Comparison of ENCODE assay signal across 1 cellular context in genomic region chr10:109971640-109972039, GRCh38.
A peak's percentile ranks its signal among the peaks of the same experiment; 100 is the strongest.
TF ChIP-seq lines count a peak whose summit lies in the region.

No MANE protein-coding gene starts in this region.

TF ChIP-seq in HepG2, 621 proteins besides CTCF, POLR2A, EP300 and RAD21 (continued from another document and continues in another):
- no peak for TF ChIP-seq ZNF280D (CRISPR knock-in tag; IDR thresholded peaks at IDR 0.05)
- TF ChIP-seq FOXO1 (CRISPR knock-in tag; IDR thresholded peaks at IDR 0.05), result 0 out of 2 replicates have a peak, but pooled peaks have one; percentile 33
- no peak for TF ChIP-seq ZBTB1 (CRISPR knock-in tag; IDR thresholded peaks at IDR 0.05; ENCODE audit: borderline replicate concordance)
- TF ChIP-seq USF2 (IDR thresholded peaks at IDR 0.05; ENCODE audit: low read depth, low read length), result no peak
- TF ChIP-seq USF2 (CRISPR knock-in tag; IDR thresholded peaks at IDR 0.05; ENCODE audit: borderline replicate concordance), result no peak
- no peak for TF ChIP-seq NR2F1 (CRISPR knock-in tag; IDR thresholded peaks at IDR 0.05)
- no peak for TF ChIP-seq FOXP1 (IDR thresholded peaks at IDR 0.05)
- TF ChIP-seq FOXP1 (CRISPR knock-in tag; IDR thresholded peaks at IDR 0.05), result peak; percentile 52; the same call in 1 of the 2 replicates
- TF ChIP-seq SRSF1 (optimal IDR thresholded peaks at IDR 0.05; ENCODE audit: low read depth, low read length), result no peak
- TF ChIP-seq NPAS2 (CRISPR knock-in tag; IDR thresholded peaks at IDR 0.05; ENCODE audit: borderline replicate concordance), result no peak
- TF ChIP-seq AHDC1 (CRISPR knock-in tag; IDR thresholded peaks at IDR 0.05; ENCODE audit: borderline replicate concordance), result no peak
- TF ChIP-seq BCLAF1 (IDR thresholded peaks at IDR 0.05), result no peak
- TF ChIP-seq ZNF367 (CRISPR knock-in tag; IDR thresholded peaks at IDR 0.05; ENCODE audit: borderline replicate concordance), result no peak
- TF ChIP-seq ATF1 (CRISPR knock-in tag; IDR thresholded peaks at IDR 0.05), result no peak
- TF ChIP-seq ATF7 (IDR thresholded peaks at IDR 0.05), result no peak
- TF ChIP-seq ATF7 (CRISPR knock-in tag; IDR thresholded peaks at IDR 0.05), result no peak
- no peak for TF ChIP-seq PBX3 (CRISPR knock-in tag; IDR thresholded peaks at IDR 0.05; ENCODE audit: borderline replicate concordance)
- TF ChIP-seq ZKSCAN5 (CRISPR knock-in tag; IDR thresholded peaks at IDR 0.05), result no peak
- no peak for TF ChIP-seq ERF (CRISPR knock-in tag; IDR thresholded peaks at IDR 0.05)
- TF ChIP-seq ATF3 (CRISPR knock-in tag; IDR thresholded peaks at IDR 0.05), result no peak
- no peak for TF ChIP-seq ZNF17 (CRISPR knock-in tag; IDR thresholded peaks at IDR 0.05)
- TF ChIP-seq ZNF576 (CRISPR knock-in tag; IDR thresholded peaks at IDR 0.05), result no peak
- TF ChIP-seq ZNF44 (CRISPR knock-in tag; IDR thresholded peaks at IDR 0.05), result no peak
- no peak for TF ChIP-seq ZNF678 (CRISPR knock-in tag; IDR thresholded peaks at IDR 0.05)
- TF ChIP-seq ZSCAN21 (CRISPR knock-in tag; IDR thresholded peaks at IDR 0.05; ENCODE audit: borderline replicate concordance), result no peak
- peak; percentile 43 for TF ChIP-seq FOXA3 (CRISPR knock-in tag; IDR thresholded peaks at IDR 0.05)
- TF ChIP-seq ZNF414 (CRISPR knock-in tag; IDR thresholded peaks at IDR 0.05), result no peak
- TF ChIP-seq RFXANK (CRISPR knock-in tag; IDR thresholded peaks at IDR 0.05), result no peak
- TF ChIP-seq ZNF260 (CRISPR knock-in tag; IDR thresholded peaks at IDR 0.05; ENCODE audit: borderline replicate concordance, low read depth), result no peak
- TF ChIP-seq IRF9 (CRISPR knock-in tag; IDR thresholded peaks at IDR 0.05; ENCODE audit: borderline replicate concordance), result no peak
- no peak for TF ChIP-seq ZNF30 (CRISPR knock-in tag; IDR thresholded peaks at IDR 0.05)
- TF ChIP-seq NFRKB (IDR thresholded peaks at IDR 0.05), result no peak
- no peak for TF ChIP-seq RNF2 (conservative IDR thresholded peaks at IDR 0.05; ENCODE audit: low read depth)
- TF ChIP-seq SIX4 (CRISPR knock-in tag; IDR thresholded peaks at IDR 0.05), result no peak
- TF ChIP-seq MLLT10 (CRISPR knock-in tag; IDR thresholded peaks at IDR 0.05), result no peak
- no peak for TF ChIP-seq ZBTB25 (CRISPR knock-in tag; IDR thresholded peaks at IDR 0.05)
- TF ChIP-seq YY1 (IDR thresholded peaks at IDR 0.05; ENCODE audit: insufficient read depth, insufficient replicate concordance, low read depth, low read length), result no peak
- no peak for TF ChIP-seq ZNF800 (CRISPR knock-in tag; IDR thresholded peaks at IDR 0.05)
- no peak for TF ChIP-seq ZNF20 (CRISPR knock-in tag; IDR thresholded peaks at IDR 0.05)
